In genomic region chr9:7298123-7298522, GRCh38 we compare ENCODE assay signal across 9 cellular contexts.
A peak's percentile ranks its signal among the peaks of the same experiment; 100 is the strongest.
DNase-seq lines count a peak whose midpoint lies in the region; ATAC-seq, FAIRE-seq and TF ChIP-seq lines count a peak whose summit lies in the region.
"Had no signal": no experiment of that assay in that cellular context is flagged by ENCODE, and none has a peak within 500 bp of the region (broad histone marks: within the 10 kb centered on the region; RNA-seq: fewer than 3 reads in every experiment).

No MANE protein-coding gene starts in this region.

- H3K9me3 ChIP-seq in ascending aorta, result no peaks in the 10 kb centered on the region

- ATAC-seq in GM18858 (IDR thresholded peaks at IDR 0.05; ENCODE audit: unreplicated experiment) (peak; percentile 97), GM21367 (IDR thresholded peaks at IDR 0.05; ENCODE audit: unreplicated experiment) (peak; percentile 98), HG03342 (IDR thresholded peaks at IDR 0.05; ENCODE audit: unreplicated experiment) (peak; percentile 95)

- no peak overlapping the region for H3K27ac ChIP-seq in ascending aorta

- DNase-seq in myocyte (ENCODE audit: low read depth) (peak; percentile 40), ascending aorta (ENCODE audit: low spot score in 2 of 2) (no peak), frontal cortex (ENCODE audit: low spot score in 2 of 2) (no peak), islet precursor cell (no peak), NCI-H2196 (lab: John Stamatoyannopoulos, UW; ENCODE audit: unreplicated experiment) (no peak)
- DNase-seq: NCI-H2081 had no signal

- no peaks in the 10 kb centered on the region for H3K36me3 ChIP-seq in ascending aorta

- TF ChIP-seq CTCF in ascending aorta (IDR thresholded peaks at IDR 0.05), result no peak

- H3K4me1 ChIP-seq in ascending aorta, result no peaks in the 10 kb centered on the region

- no peak for FAIRE-seq in frontal cortex (lab: Jason Lieb, UNC)

- intact Hi-C loops in ascending aorta (cut with DNase I), result no loop called here

- H3K4me3 ChIP-seq in ascending aorta, result no peak overlapping the region

- H3K27me3 ChIP-seq in ascending aorta, result no peaks in the 10 kb centered on the region
